In the genomic region with DNA sequence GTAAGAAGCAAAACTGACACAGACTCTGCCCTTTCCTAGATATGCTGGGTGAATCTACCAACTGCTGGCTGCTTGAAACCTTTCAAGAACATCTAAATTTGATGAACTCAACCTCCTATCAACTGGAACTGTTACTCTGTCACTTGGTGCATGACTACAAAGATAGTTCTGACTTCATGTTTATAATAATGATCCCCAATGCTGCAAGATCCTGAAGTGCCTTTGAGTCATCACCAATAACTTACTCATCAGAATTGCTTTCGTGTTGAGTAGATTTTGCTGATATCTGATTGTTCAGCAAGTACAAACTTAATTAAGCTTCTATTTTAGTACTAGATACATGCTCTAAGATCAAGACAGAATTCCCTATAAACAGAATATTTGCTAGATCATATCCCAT, we compare ENCODE assay signal across 26 cellular contexts.
DNase-seq lines count a peak whose midpoint lies in the region; ATAC-seq, FAIRE-seq and TF ChIP-seq lines count a peak whose summit lies in the region.
"Had no signal": no experiment of that assay in that cellular context is flagged by ENCODE, and none has a peak within 500 bp of the region (broad histone marks: within the 10 kb centered on the region; RNA-seq: fewer than 3 reads in every experiment).

No MANE protein-coding gene starts in this region.

- H3K4me3 Mint-ChIP-seq in activated T-helper 1 cell treated with anti-CD3 and anti-CD28 coated beads, Interleukin-12 subunit alpha, Interleukin-12 subunit beta, Interleukin-2, Interleukin-4 antibody, amounts not matched to agents 30 ng/mL and 10 ng/mL and 1 ng/mL, durations not matched to agents 14 hours and 24 hours and 36 hours: no peak overlapping the region
- H3K4me3 Mint-ChIP-seq: activated CD8-positive, alpha-beta T cell treated with anti-CD3 and anti-CD28 coated beads for 36 hours; stimulated activated naive B cell treated with anti-CD40 and anti-IgM and Interleukin-4, amounts not matched to agents 10 μg/mL and 1 μg/mL and 100 μg/mL, for 72 hours had no signal

- no peak overlapping the region for H2AK5ac ChIP-seq in mesenchymal stem cell (ENCODE audit: low read length, severe bottlenecking)

- no peak overlapping the region for H3K18ac ChIP-seq in mesenchymal stem cell (ENCODE audit: low read depth in 1 of 2, low read length in 2 of 2)

- H3K9me3 ChIP-seq in K562 (replicated peaks; ENCODE audit: control insufficient read depth, insufficient read depth, low read depth, low read length): no peaks in the 10 kb centered on the region
- no peaks in the 10 kb centered on the region for H3K9me3 ChIP-seq in mesenchymal stem cell (ENCODE audit: control insufficient read depth, low read length)
- no peaks in the 10 kb centered on the region for H3K9me3 ChIP-seq in Karpas-422 (ENCODE audit: low read length)
- H3K9me3 ChIP-seq: Caco-2, pancreas, spleen had no signal

- no peak overlapping the region for H3K4me2 ChIP-seq in K562 (ENCODE audit: insufficient read depth, low read length)
- H3K4me2 ChIP-seq in mesenchymal stem cell (ENCODE audit: low read length, poor library complexity, severe bottlenecking): no peak overlapping the region
- no peak overlapping the region for H3K4me2 ChIP-seq in Karpas-422 (ENCODE audit: low read depth, low read length, poor library complexity, severe bottlenecking)

- H3K4me1 Mint-ChIP-seq in activated T-helper 1 cell treated with anti-CD3 and anti-CD28 coated beads, Interleukin-12 subunit alpha, Interleukin-12 subunit beta, Interleukin-2, Interleukin-4 antibody, amounts not matched to agents 30 ng/mL and 10 ng/mL and 1 ng/mL, durations not matched to agents 14 hours and 24 hours and 36 hours (ENCODE audit: low read depth): no peaks in the 10 kb centered on the region
- H3K4me1 Mint-ChIP-seq: stimulated activated naive B cell treated with anti-CD40 and anti-IgM and Interleukin-4, amounts not matched to agents 10 μg/mL and 1 μg/mL and 100 μg/mL, for 72 hours had no signal

- H3K9me2 ChIP-seq in Karpas-422 (replicated peaks; ENCODE audit: insufficient read depth, low read length): no peaks in the 10 kb centered on the region

- no peaks in the 10 kb centered on the region for H4K20me1 ChIP-seq in K562 (replicated peaks; ENCODE audit: control insufficient read depth, insufficient read depth, low read length)
- H4K20me1 ChIP-seq in Karpas-422 (ENCODE audit: insufficient read depth, low read depth, low read length): no peaks in the 10 kb centered on the region

- H4K91ac ChIP-seq in mesenchymal stem cell (ENCODE audit: low read length): no peak overlapping the region

- no peaks in the 10 kb centered on the region for H3K79me1 ChIP-seq in mesenchymal stem cell (replicated peaks; ENCODE audit: low read length, poor library complexity, severe bottlenecking)

- no peaks in the 10 kb centered on the region for H3K36me3 Mint-ChIP-seq in activated T-helper 1 cell treated with anti-CD3 and anti-CD28 coated beads, Interleukin-12 subunit alpha, Interleukin-12 subunit beta, Interleukin-2, Interleukin-4 antibody, amounts not matched to agents 30 ng/mL and 10 ng/mL and 1 ng/mL, durations not matched to agents 14 hours and 24 hours and 36 hours (ENCODE audit: low read depth)
- H3K36me3 Mint-ChIP-seq: stimulated activated naive B cell treated with anti-CD40 and anti-IgM and Interleukin-4, amounts not matched to agents 10 μg/mL and 1 μg/mL and 100 μg/mL, for 72 hours had no signal

- intact Hi-C loops in K562 (cut with micrococcal nuclease): no loop called here
- intact Hi-C loops in activated T-helper 1 cell treated with anti-CD3 and anti-CD28 coated beads, Interleukin-12 subunit alpha, Interleukin-12 subunit beta, Interleukin-2, Interleukin-4 antibody, amounts not matched to agents 30 ng/mL and 10 ng/mL and 1 ng/mL, durations not matched to agents 14 hours and 24 hours and 36 hours (cut with micrococcal nuclease): no loop called here

- TF ChIP-seq RAD21 in K562 (CRISPR knock-in tag; conservative IDR thresholded peaks at IDR 0.05 in 1 of 2, IDR thresholded peaks at IDR 0.05 in 1 of 2): no peak

- H3K27me3 ChIP-seq in K562 (ENCODE audit: control insufficient read depth in 2 of 2, insufficient read depth in 2 of 2, low read length in 2 of 2) (peaks cover 11 to 46% of the 10 kb centered on the region in 2 experiments; a peak in 4 of 5 replicates), mesenchymal stem cell (ENCODE audit: control insufficient read depth in 1 of 2, insufficient read depth in 1 of 2, low read length in 2 of 2) (no peaks in the 10 kb centered on the region), Karpas-422 (ENCODE audit: low read length) (no peaks in the 10 kb centered on the region; the same call in 1 of the 2 replicates)
- H3K27me3 ChIP-seq: pancreas, spleen had no signal

- no peak overlapping the region for H2BK5ac ChIP-seq in mesenchymal stem cell (ENCODE audit: low read depth, low read length, poor library complexity, severe bottlenecking)

- no peak overlapping the region for H3K4me3 ChIP-seq in K562
- no peak overlapping the region for H3K4me3 ChIP-seq in mesenchymal stem cell (ENCODE audit: insufficient read depth in 1 of 2, low read depth in 1 of 2, low read length in 2 of 2)
- no peak overlapping the region for H3K4me3 ChIP-seq in Karpas-422 (ENCODE audit: low read length)
- H3K4me3 ChIP-seq: lung, pancreas, SK-N-MC, spleen had no signal

- DNase-seq in EH (ENCODE audit: low read depth) (peak; percentile 38), HS-5 (ENCODE audit: low read depth) (peak; percentile 18), K562 (ENCODE audit: extremely low read depth in 1 of 4, low spot score in 3 of 4) (no peak), mesenchymal stem cell (peak; percentile 71), 8988T (no peak), HUDEP-2 (lab: John Stamatoyannopoulos, UW; ENCODE audit: unreplicated experiment in 76 of 76) (no peak), Karpas-422 (no peak)
- no peak for DNase-seq in activated T-helper 1 cell treated with anti-CD3 and anti-CD28 coated beads, Interleukin-12 subunit alpha, Interleukin-12 subunit beta, Interleukin-2, Interleukin-4 antibody, amounts not matched to agents 30 ng/mL and 10 ng/mL and 1 ng/mL, durations not matched to agents 14 hours and 24 hours and 36 hours (ENCODE audit: low spot score)
- DNase-seq: activated CD4-positive, alpha-beta T cell treated with anti-CD3 and anti-CD28 coated beads for 1 hour; activated CD8-positive, alpha-beta T cell treated with anti-CD3 and anti-CD28 coated beads for 36 hours; activated T-cell treated with anti-CD3 and anti-CD28 coated beads for 4 hours; Caco-2; DMS79; head of caudate nucleus; kidney glomerular epithelial cell; NCI-H1417; NCI-H748 treated with DMSO at 0.1 percent for 48 hours; pancreas; spleen; stimulated activated CD4-positive, alpha-beta T cell treated with anti-CD3 and anti-CD28 coated beads, Interleukin-4, amount 100 ng/mL, for 24 hours; stimulated activated naive B cell treated with anti-CD40 and anti-IgM and Interleukin-4, amounts not matched to agents 10 μg/mL and 1 μg/mL and 100 μg/mL, for 72 hours had no signal

- BruUV-seq in K562 (replicated peaks; lab: Mats Ljungman, UMichigan): no TSS peak

- POLR2A ChIA-PET in K562 (lab: Yijun Ruan, JAX): interaction anchor here (0.6 kb wide), 1 partner anchor 27 kb away, joined by 3 read pairs; no protein-coding TSS in a partner anchor

- no peak for TF ChIP-seq EP300 in K562 (IDR thresholded peaks at IDR 0.05; ENCODE audit: low read length)

- in situ Hi-C loops in K562 (cut with MboI): no loop called here

- no peak for FAIRE-seq in K562 (lab: Jason Lieb, UNC)
- FAIRE-seq: endometrium, GM18507, pancreas had no signal

- no peak overlapping the region for H3K23ac ChIP-seq in mesenchymal stem cell (ENCODE audit: low read length in 2 of 2)

- no peak overlapping the region for H3K27ac Mint-ChIP-seq in activated T-helper 1 cell treated with anti-CD3 and anti-CD28 coated beads, Interleukin-12 subunit alpha, Interleukin-12 subunit beta, Interleukin-2, Interleukin-4 antibody, amounts not matched to agents 30 ng/mL and 10 ng/mL and 1 ng/mL, durations not matched to agents 14 hours and 24 hours and 36 hours
- H3K27ac Mint-ChIP-seq: activated CD8-positive, alpha-beta T cell treated with anti-CD3 and anti-CD28 coated beads for 36 hours; stimulated activated naive B cell treated with anti-CD40 and anti-IgM and Interleukin-4, amounts not matched to agents 10 μg/mL and 1 μg/mL and 100 μg/mL, for 72 hours had no signal

- H3K9ac ChIP-seq in K562 (ENCODE audit: insufficient read depth in 1 of 2, low read depth in 2 of 2, low read length in 2 of 2) (no peak overlapping the region), mesenchymal stem cell (ENCODE audit: low read length) (peak overlapping the region; percentile 9), Karpas-422 (ENCODE audit: low read length) (no peak overlapping the region)

- no peak overlapping the region for H3K4ac ChIP-seq in mesenchymal stem cell (ENCODE audit: low read depth in 1 of 2, low read length in 2 of 2)

- no peaks in the 10 kb centered on the region for H3K36me3 ChIP-seq in K562 (ENCODE audit: control insufficient read depth, insufficient read depth, low read length)
- H3K36me3 ChIP-seq in mesenchymal stem cell (ENCODE audit: control insufficient read depth in 1 of 2, insufficient read depth in 2 of 2, low read depth in 1 of 2, low read length in 2 of 2): no peaks in the 10 kb centered on the region
- H3K36me3 ChIP-seq in Karpas-422 (ENCODE audit: insufficient read depth, low read length): no peaks in the 10 kb centered on the region
- H3K36me3 ChIP-seq: pancreas, spleen had no signal

- H3K9me3 Mint-ChIP-seq in activated T-helper 1 cell treated with anti-CD3 and anti-CD28 coated beads, Interleukin-12 subunit alpha, Interleukin-12 subunit beta, Interleukin-2, Interleukin-4 antibody, amounts not matched to agents 30 ng/mL and 10 ng/mL and 1 ng/mL, durations not matched to agents 14 hours and 24 hours and 36 hours: no peaks in the 10 kb centered on the region
- H3K9me3 Mint-ChIP-seq: activated CD8-positive, alpha-beta T cell treated with anti-CD3 and anti-CD28 coated beads for 36 hours; stimulated activated naive B cell treated with anti-CD40 and anti-IgM and Interleukin-4, amounts not matched to agents 10 μg/mL and 1 μg/mL and 100 μg/mL, for 72 hours had no signal

- H3K14ac ChIP-seq in mesenchymal stem cell (ENCODE audit: low read length in 2 of 2): no peak overlapping the region

- H3K27ac ChIP-seq in K562 (ENCODE audit: extremely low read depth, low read depth, low read length) (no peak overlapping the region), mesenchymal stem cell (ENCODE audit: low read length, poor library complexity, severe bottlenecking) (no peak overlapping the region), Karpas-422 (ENCODE audit: low read length) (no peak overlapping the region)
- H3K27ac ChIP-seq: C4-2B, pancreas, SK-N-MC had no signal

- no peak for TF ChIP-seq CTCF in K562 (IDR thresholded peaks at IDR 0.05 in 2 of 3, conservative IDR thresholded peaks at IDR 0.05 in 1 of 3; ENCODE audit: insufficient read depth in 2 of 3, low read depth in 1 of 3, low read length in 3 of 3)

- H2BK12ac ChIP-seq in mesenchymal stem cell (ENCODE audit: low read length in 2 of 2): no peak overlapping the region

- H2BK15ac ChIP-seq in mesenchymal stem cell (ENCODE audit: low read depth, poor library complexity, severe bottlenecking): no peak overlapping the region

- CTCF ChIA-PET in K562 (lab: Yijun Ruan, JAX; ENCODE audit: low intra/inter-chr PET ratio): no interaction called here

- no peaks in the 10 kb centered on the region for H3K79me2 ChIP-seq in K562 (ENCODE audit: control insufficient read depth, insufficient read depth, low read length)
- no peaks in the 10 kb centered on the region for H3K79me2 ChIP-seq in Karpas-422 (ENCODE audit: low read length)

- H2AFZ ChIP-seq in K562 (ENCODE audit: low read depth, low read length) (no peak overlapping the region), mesenchymal stem cell (ENCODE audit: low read depth, low read length) (no peak overlapping the region), Karpas-422 (ENCODE audit: low read length) (no peak overlapping the region)

- no peak for ATAC-seq in K562
- ATAC-seq: activated CD8-positive, alpha-beta T cell treated with anti-CD3 and anti-CD28 coated beads for 36 hours; pancreas; stimulated activated naive B cell treated with anti-CD40 and anti-IgM and Interleukin-4, amounts not matched to agents 10 μg/mL and 1 μg/mL and 100 μg/mL, for 72 hours had no signal

- WGBS in K562 (ENCODE audit: insufficient coverage, low coverage, missing lambda C conversion rate): 0% methylated on average over 1 of the region's 1 CpG
- WGBS in mesenchymal stem cell: no CpG with 5 or more reads among the region's 1 CpG

- H2BK120ac ChIP-seq in mesenchymal stem cell (ENCODE audit: low read depth, low read length): no peak overlapping the region

- no peak for TF ChIP-seq POLR2A in K562 (conservative IDR thresholded peaks at IDR 0.05)

- peaks cover 15% of the 10 kb centered on the region for H3K27me3 Mint-ChIP-seq in activated T-helper 1 cell treated with anti-CD3 and anti-CD28 coated beads, Interleukin-12 subunit alpha, Interleukin-12 subunit beta, Interleukin-2, Interleukin-4 antibody, amounts not matched to agents 30 ng/mL and 10 ng/mL and 1 ng/mL, durations not matched to agents 14 hours and 24 hours and 36 hours (ENCODE audit: insufficient read depth)

- H3K4me1 ChIP-seq in K562 (replicated peaks in 1 of 2; ENCODE audit: control insufficient read depth in 2 of 2, insufficient read depth in 2 of 2, low read length in 2 of 2): peaks cover 0 to under 1% of the 10 kb centered on the region in 2 experiments; a peak in 1 of 5 replicates
- H3K4me1 ChIP-seq in mesenchymal stem cell (ENCODE audit: control insufficient read depth, insufficient read depth, low read depth, low read length): no peaks in the 10 kb centered on the region
- no peaks in the 10 kb centered on the region for H3K4me1 ChIP-seq in Karpas-422 (ENCODE audit: low read length)

- peaks cover 4% of the 10 kb centered on the region for H3K9me1 ChIP-seq in K562 (ENCODE audit: control insufficient read depth, insufficient read depth, low read length)

- no peak overlapping the region for H4K8ac ChIP-seq in mesenchymal stem cell (ENCODE audit: low read length)

Comparison
In these comparisons a context has a peak if more than half of its experiments do, and no peak if none do; other contexts are left out.
1. DNase-seq: peak in EH (single experiment), HS-5 (single experiment) and mesenchymal stem cell (single experiment); none in K562 (0 of 4), 8988T (single experiment), activated T-helper 1 cell treated with anti-CD3 and anti-CD28 coated beads, Interleukin-12 subunit alpha, Interleukin-12 subunit beta, Interleukin-2, Interleukin-4 antibody, amounts not matched to agents 30 ng/mL and 10 ng/mL and 1 ng/mL, durations not matched to agents 14 hours and 24 hours and 36 hours (single experiment), HUDEP-2 (0 of 76) and Karpas-422 (single experiment).